Comparison of ENCODE assay signal across 1 cellular context in genomic region chr2:136770384-136770783, GRCh38.
TF ChIP-seq lines count a peak whose summit lies in the region.

No MANE protein-coding gene starts in this region.

TF ChIP-seq in GM23338, 12 proteins besides CTCF, POLR2A, EP300 and RAD21 (continued from another document):
- TF ChIP-seq ZNF462 (CRISPR knock-in tag; IDR thresholded peaks at IDR 0.05) (no peak), CREB1 (CRISPR knock-in tag; IDR thresholded peaks at IDR 0.05; ENCODE audit: low read depth) (no peak), ZNF331 (CRISPR knock-in tag; IDR thresholded peaks at IDR 0.05; ENCODE audit: low read depth) (no peak), STAT1 (IDR thresholded peaks at IDR 0.05; ENCODE audit: unreplicated experiment) (no peak), POLR2AphosphoS5 (IDR thresholded peaks at IDR 0.05; ENCODE audit: low read depth) (no peak), REST (IDR thresholded peaks at IDR 0.05; ENCODE audit: unreplicated experiment) (no peak)
